ENCODE assay signal across 8 cellular contexts in genomic region chr11:118911880-118912741, GRCh38. TPM values are rescaled to one million over a fixed set of nuclear protein-coding genes. Genes with fewer than 3 reads are reported as not detected.
DNase-seq lines count a peak whose midpoint lies in the region; ATAC-seq and TF ChIP-seq lines count a peak whose summit lies in the region.

No MANE protein-coding gene starts in this region.

- H2AFZ ChIP-seq in GM23248: no peak overlapping the region

- H3K9ac ChIP-seq in GM23248: peak overlapping the region; percentile 90

- ATAC-seq in left cardiac atrium (peak; percentile 31 to 73), GM18870 (IDR thresholded peaks at IDR 0.05; ENCODE audit: unreplicated experiment) (no peak), GM18909 (IDR thresholded peaks at IDR 0.05; ENCODE audit: poor library complexity, unreplicated experiment) (no peak)

- H3K36me3 ChIP-seq in GM23248 (ENCODE audit: low read depth) (no peaks in the 10 kb centered on the region), vagina (peaks cover 0 to 8% of the 10 kb centered on the region in 2 donors)

- H4K20me1 ChIP-seq in GM23248 (ENCODE audit: insufficient read depth): no peaks in the 10 kb centered on the region

- H3K4me2 ChIP-seq in GM23248 (ENCODE audit: unreplicated experiment): peak overlapping the region; percentile 87

- H3K4me3 ChIP-seq in GM23248 (peak overlapping the region; percentile 72), vagina (peak overlapping the region; percentile 44 to 60)

- DNase-seq in GM23248 (peak; percentile 96), SK-N-DZ (ENCODE audit: low spot score) (peak; percentile 42), left cardiac atrium (peak; percentile 89), retina (peak; percentile 55), vagina (ENCODE audit: extremely low spot score in 2 of 2) (no peak)
- peak; percentile 63 for DNase-seq in activated naive CD8-positive, alpha-beta T cell treated with anti-CD3 and anti-CD28 coated beads, Interleukin-2, amount 50 U/mL, for 16 hours (ENCODE audit: low read depth, low spot score)

- WGBS in GM23248 (ENCODE audit: low coverage in 1 of 2, low lambda C conversion rate in 2 of 2, missing lambda C conversion rate in 2 of 2), 2 experiments: 2 to 6% methylated on average over 17 to 23 of the region's 23 CpGs

- no peak for TF ChIP-seq CTCF in vagina (IDR thresholded peaks at IDR 0.05)

- H3K9me3 ChIP-seq in GM23248 (ENCODE audit: low read depth): no peaks in the 10 kb centered on the region
- H3K9me3 ChIP-seq in vagina: no peaks in the 10 kb centered on the region

- in situ Hi-C loops in GM23248 (cut with MboI): no loop called here

- no peaks in the 10 kb centered on the region for H3K9me2 ChIP-seq in GM23248 (ENCODE audit: insufficient read depth)

- peak in 1 of 2 donors; percentile 64 for TF ChIP-seq POLR2A in vagina (IDR thresholded peaks at IDR 0.05)

- H3K27ac ChIP-seq in GM23248: peak overlapping the region; percentile 94
- H3K27ac ChIP-seq in vagina: peak overlapping the region; percentile 96

- peaks cover 82% of the 10 kb centered on the region for H3K79me2 ChIP-seq in GM23248 (ENCODE audit: insufficient read depth)

- peaks cover 50% of the 10 kb centered on the region for H3F3A ChIP-seq in GM23248 (ENCODE audit: insufficient read depth)

- H3K4me1 ChIP-seq in GM23248 (ENCODE audit: insufficient read depth) (peaks cover 78% of the 10 kb centered on the region), vagina (peaks cover 100% of the 10 kb centered on the region)

- no peaks in the 10 kb centered on the region for H3K27me3 ChIP-seq in GM23248 (replicated peaks; ENCODE audit: insufficient read depth)
- no peaks in the 10 kb centered on the region for H3K27me3 ChIP-seq in vagina

- intact Hi-C loops in left cardiac atrium (cut with DNase I) (no loop called here), vagina (cut with DNase I) (no loop called here)

RNA-seq across cellular contexts. Expression of gene BCL9L, which starts 13.6 kb away (rescaled TPM):
- 13.9 and 17.6 TPM in 2 replicates for total RNA-seq in GM23248 (2014; rRNA removed; shearing (Covaris generic))
- 7.2 TPM in 2 replicates for polyA plus RNA-seq in GM23248 (2016; fragmentation: Nextera tagmentation; extraction: Ambion mirVana)
- 1.3 and 2.8 TPM in 2 replicates for polyA plus RNA-seq in SK-N-DZ (2014; cell fraction: cytosol; rRNA removed)
- polyA plus RNA-seq in SK-N-DZ (2014; cell fraction: nucleus; rRNA removed): 1.1 and 1.7 TPM in 2 replicates
- total RNA-seq in left cardiac atrium: 10 to 100 TPM; 39.8 to 41.3 TPM
- total RNA-seq in vagina: 30.0 TPM

RNA-seq across cellular contexts. Expression of gene CXCR5, which starts 28.4 kb away (rescaled TPM):
- not detected in 2 replicates for total RNA-seq in GM23248 (2014; rRNA removed; shearing (Covaris generic))
- polyA plus RNA-seq in GM23248 (2016; fragmentation: Nextera tagmentation; extraction: Ambion mirVana): not detected in 2 replicates
- polyA plus RNA-seq in SK-N-DZ (2014; cell fraction: cytosol; rRNA removed): not detected in 2 replicates
- polyA plus RNA-seq in SK-N-DZ (2014; cell fraction: nucleus; rRNA removed): not detected in 2 replicates
- total RNA-seq in left cardiac atrium (not detected), vagina (not detected)

RNA-seq across cellular contexts. Expression of gene UPK2, which starts 44.0 kb away (rescaled TPM):
- not detected in 2 replicates for total RNA-seq in GM23248 (2014; rRNA removed; shearing (Covaris generic))
- 0.27 and 0.28 TPM in 2 replicates for polyA plus RNA-seq in GM23248 (2016; fragmentation: Nextera tagmentation; extraction: Ambion mirVana)
- polyA plus RNA-seq in SK-N-DZ (2014; cell fraction: cytosol; rRNA removed): not detected in 2 replicates
- polyA plus RNA-seq in SK-N-DZ (2014; cell fraction: nucleus; rRNA removed): not detected in 2 replicates
- total RNA-seq in left cardiac atrium (not detected), vagina (not detected)

RNA-seq across cellular contexts. Expression of gene FOXR1, which starts 59.5 kb away (rescaled TPM):
- total RNA-seq in GM23248 (2014; rRNA removed; shearing (Covaris generic)): not detected in 2 replicates
- not detected in 2 replicates for polyA plus RNA-seq in GM23248 (2016; fragmentation: Nextera tagmentation; extraction: Ambion mirVana)
- polyA plus RNA-seq in SK-N-DZ (2014; cell fraction: cytosol; rRNA removed): not detected in 2 replicates
- polyA plus RNA-seq in SK-N-DZ (2014; cell fraction: nucleus; rRNA removed): not detected in 2 replicates
- total RNA-seq in left cardiac atrium (not detected), vagina (not detected)

Comparison
In these comparisons a context has a peak if more than half of its experiments do, and no peak if none do; other contexts are left out.
1. DNase-seq: peak in GM23248 (single experiment), SK-N-DZ (single experiment), activated naive CD8-positive, alpha-beta T cell treated with anti-CD3 and anti-CD28 coated beads, Interleukin-2, amount 50 U/mL, for 16 hours (single experiment), left cardiac atrium (single experiment) and retina (single experiment); none in vagina (0 of 2).
2. ATAC-seq: peak in left cardiac atrium (2 of 2); none in GM18870 (single experiment) and GM18909 (single experiment).